In genomic region chr10:22335204-22335956, GRCh38 we compare ENCODE assay signal across 7 cellular contexts. TPM values are rescaled to one million over a fixed set of nuclear protein-coding genes. Genes with fewer than 3 reads are reported as not detected.
DNase-seq lines count a peak whose midpoint lies in the region; ATAC-seq and TF ChIP-seq lines count a peak whose summit lies in the region.

No MANE protein-coding gene starts in this region.

- peaks cover 8% of the 10 kb centered on the region for H3K36me3 Mint-ChIP-seq in osteocyte (ENCODE audit: unreplicated experiment)

- peak overlapping the region; percentile 78 for H3K4me3 Mint-ChIP-seq in osteocyte (ENCODE audit: unreplicated experiment)

- H3K9me3 Mint-ChIP-seq in osteocyte (ENCODE audit: unreplicated experiment) = peaks cover 4% of the 10 kb centered on the region

- POLR2A ChIA-PET in HEK293T (lab: Yijun Ruan, JAX) = interaction anchor here (0.8 kb wide), 1 partner anchor 19 kb away, joined by 3 read pairs; the partner anchor contains the start of gene COMMD3

- ATAC-seq in GM19035 (IDR thresholded peaks at IDR 0.05; ENCODE audit: unreplicated experiment) (peak; percentile 42), HG03565 (IDR thresholded peaks at IDR 0.05; ENCODE audit: unreplicated experiment) (peak; percentile 45)

- peaks cover 65% of the 10 kb centered on the region for H3K27me3 Mint-ChIP-seq in osteocyte (ENCODE audit: unreplicated experiment)

- CTCF ChIA-PET in HEK293T (lab: Yijun Ruan, JAX) = no interaction called here

- peak overlapping the region; percentile 50 for H3K27ac Mint-ChIP-seq in osteocyte (ENCODE audit: unreplicated experiment)

- DNase-seq in activated gamma-delta T cell (lab: John Stamatoyannopoulos, UW) (peak; percentile 25), head of caudate nucleus (peak in 40 of 42 donors; percentile 25 to 76 (median 54)), osteocyte (ENCODE audit: extremely low spot score, unreplicated experiment) (no peak), NCI-H510A treated with DMSO at 0.1 percent for 48 hours (lab: John Stamatoyannopoulos, UW) (no peak), HEK293T (ENCODE audit: extremely low spot score) (no peak)

- peak; percentile 21 for TF ChIP-seq CTCF in osteocyte (IDR thresholded peaks at IDR 0.05)

- intact Hi-C loops in head of caudate nucleus (cut with DNase I) = no loop called here

- peaks cover 22% of the 10 kb centered on the region for H3K4me1 Mint-ChIP-seq in osteocyte (ENCODE audit: unreplicated experiment)

TF ChIP-seq in HEK293T, 16 proteins besides CTCF, POLR2A, EP300 and RAD21:
- TF ChIP-seq ELF4 (IDR thresholded peaks at IDR 0.05) (no peak), CTBP1 (IDR thresholded peaks at IDR 0.05; ENCODE audit: borderline replicate concordance) (no peak), FOXK2 (IDR thresholded peaks at IDR 0.05) (no peak), L3MBTL2 (conservative IDR thresholded peaks at IDR 0.05) (no peak), SUZ12 (IDR thresholded peaks at IDR 0.05) (no peak), FOXA1 (IDR thresholded peaks at IDR 0.05) (no peak)

RNA-seq across cellular contexts. Expression of gene SPAG6, which starts 9.9 kb away (rescaled TPM):
- total RNA-seq in osteocyte = not detected in 2 replicates

RNA-seq across cellular contexts. Expression of gene BMI1, which starts 14.5 kb away (rescaled TPM):
- total RNA-seq in osteocyte = 41.7 and 48.5 TPM in 2 replicates

RNA-seq across cellular contexts. Expression of gene COMMD3, which starts 19.2 kb away (rescaled TPM):
- 69.1 and 69.6 TPM in 2 replicates for total RNA-seq in osteocyte

Comparison
In these comparisons a context has a peak if more than half of its experiments do, and no peak if none do; other contexts are left out.
1. DNase-seq: peak in activated gamma-delta T cell (single experiment) and head of caudate nucleus (40 of 42); none in osteocyte (single experiment), NCI-H510A treated with DMSO at 0.1 percent for 48 hours (single experiment) and HEK293T (single experiment).